In the genomic region with DNA sequence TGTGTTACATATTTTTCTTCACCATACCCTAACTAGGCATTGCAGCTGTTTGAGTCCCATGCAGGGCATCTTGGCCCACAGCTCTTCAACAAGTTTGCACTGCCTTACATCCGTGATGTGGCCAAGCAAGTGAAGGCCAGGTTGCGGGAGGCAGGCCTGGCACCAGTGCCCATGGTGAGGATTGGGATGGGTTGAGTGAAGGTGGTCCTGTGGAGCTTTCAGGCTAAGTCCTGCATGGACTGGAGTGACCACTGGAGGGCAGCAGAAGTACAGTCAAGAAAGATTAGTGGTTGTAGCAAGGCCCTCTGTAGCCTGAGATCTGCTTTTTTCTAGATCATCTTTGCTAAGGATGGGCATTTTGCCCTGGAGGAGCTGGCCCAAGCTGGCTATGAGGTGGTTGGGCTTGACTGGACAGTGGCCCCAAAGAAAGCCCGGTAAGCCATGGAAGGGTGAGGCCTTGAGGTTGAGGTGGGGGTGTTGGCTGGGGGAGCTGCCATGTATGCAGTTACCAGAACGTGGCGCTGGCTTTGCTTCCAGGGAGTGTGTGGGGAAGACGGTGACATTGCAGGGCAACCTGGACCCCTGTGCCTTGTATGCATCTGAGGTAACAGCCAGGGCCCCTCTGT, we compare ENCODE assay signal across 1 cellular context.
TF ChIP-seq lines count a peak whose summit lies in the region.

No MANE protein-coding gene starts in this region.

TF ChIP-seq in K562, 482 proteins besides CTCF, POLR2A, EP300 and RAD21 (continued from another document and continues in another):
- TF ChIP-seq, protein P1, sequence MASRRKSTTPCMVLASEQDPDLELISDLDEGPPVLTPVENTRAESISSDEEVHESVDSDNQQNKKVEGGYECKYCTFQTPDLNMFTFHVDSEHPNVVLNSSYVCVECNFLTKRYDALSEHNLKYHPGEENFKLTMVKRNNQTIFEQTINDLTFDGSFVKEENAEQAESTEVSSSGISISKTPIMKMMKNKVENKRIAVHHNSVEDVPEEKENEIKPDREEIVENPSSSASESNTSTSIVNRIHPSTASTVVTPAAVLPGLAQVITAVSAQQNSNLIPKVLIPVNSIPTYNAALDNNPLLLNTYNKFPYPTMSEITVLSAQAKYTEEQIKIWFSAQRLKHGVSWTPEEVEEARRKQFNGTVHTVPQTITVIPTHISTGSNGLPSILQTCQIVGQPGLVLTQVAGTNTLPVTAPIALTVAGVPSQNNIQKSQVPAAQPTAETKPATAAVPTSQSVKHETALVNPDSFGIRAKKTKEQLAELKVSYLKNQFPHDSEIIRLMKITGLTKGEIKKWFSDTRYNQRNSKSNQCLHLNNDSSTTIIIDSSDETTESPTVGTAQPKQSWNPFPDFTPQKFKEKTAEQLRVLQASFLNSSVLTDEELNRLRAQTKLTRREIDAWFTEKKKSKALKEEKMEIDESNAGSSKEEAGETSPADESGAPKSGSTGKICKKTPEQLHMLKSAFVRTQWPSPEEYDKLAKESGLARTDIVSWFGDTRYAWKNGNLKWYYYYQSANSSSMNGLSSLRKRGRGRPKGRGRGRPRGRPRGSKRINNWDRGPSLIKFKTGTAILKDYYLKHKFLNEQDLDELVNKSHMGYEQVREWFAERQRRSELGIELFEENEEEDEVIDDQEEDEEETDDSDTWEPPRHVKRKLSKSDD (conservative IDR thresholded peaks at IDR 0.05; ENCODE audit: low read length), result no peak
- TF ChIP-seq FOXJ3 (CRISPR knock-in tag; IDR thresholded peaks at IDR 0.05) (no peak), IFI16 (CRISPR knock-in tag; IDR thresholded peaks at IDR 0.05) (no peak), NFIC (IDR thresholded peaks at IDR 0.05) (no peak), ELK3 (CRISPR knock-in tag; IDR thresholded peaks at IDR 0.05) (no peak), RB1 (IDR thresholded peaks at IDR 0.05; ENCODE audit: low read depth) (peak; percentile 44; the same call in 1 of the 2 replicates), MCM2 (IDR thresholded peaks at IDR 0.05; ENCODE audit: low read depth) (no peak), DACH1 (IDR thresholded peaks at IDR 0.05; ENCODE audit: partially characterized antibody) (no peak), HMGXB4 (CRISPR knock-in tag; IDR thresholded peaks at IDR 0.05) (0 out of 2 replicates have a peak, but pooled peaks have one; percentile 17), TAF15 (IDR thresholded peaks at IDR 0.05; ENCODE audit: low read depth, low read length) (no peak), CHD2 (IDR thresholded peaks at IDR 0.05; ENCODE audit: low read depth, low read length) (no peak), CEBPG (CRISPR knock-in tag; IDR thresholded peaks at IDR 0.05) (no peak), CEBPG (tag; conservative IDR thresholded peaks at IDR 0.05 in 1 of 2, IDR thresholded peaks at IDR 0.05 in 1 of 2) (no peak), ELF2 (CRISPR knock-in tag; IDR thresholded peaks at IDR 0.05) (no peak), ZNF124 (CRISPR knock-in tag; IDR thresholded peaks at IDR 0.05) (no peak), ZNF766 (CRISPR knock-in tag; conservative IDR thresholded peaks at IDR 0.05) (no peak), ERF (CRISPR knock-in tag; IDR thresholded peaks at IDR 0.05) (0 out of 2 replicates have a peak, but pooled peaks have one; percentile 44), POLR2AphosphoS5 (IDR thresholded peaks at IDR 0.05; ENCODE audit: control insufficient read depth, insufficient read depth, low read depth, low read length) (peak; percentile 61; the same call in 1 of the 2 replicates), MCM3 (IDR thresholded peaks at IDR 0.05) (no peak), ZNF24 (IDR thresholded peaks at IDR 0.05) (no peak), TAF7 (tag; IDR thresholded peaks at IDR 0.05) (no peak), NUFIP1 (IDR thresholded peaks at IDR 0.05; ENCODE audit: partially characterized antibody) (no peak), RBM15 (IDR thresholded peaks at IDR 0.05; ENCODE audit: insufficient read depth, low read length) (no peak), ZC3H8 (IDR thresholded peaks at IDR 0.05) (peak; percentile 59; the same call in 1 of the 2 replicates), HSF4 (CRISPR knock-in tag; IDR thresholded peaks at IDR 0.05; ENCODE audit: borderline replicate concordance) (no peak), SMARCA5 (IDR thresholded peaks at IDR 0.05) (peak; percentile 79), NCOR1 (IDR thresholded peaks at IDR 0.05) (no peak), ZNF224 (CRISPR knock-in tag; IDR thresholded peaks at IDR 0.05) (no peak), EP400 (IDR thresholded peaks at IDR 0.05) (no peak; the same call in 1 of the 2 replicates), ZNF347 (CRISPR knock-in tag; IDR thresholded peaks at IDR 0.05; ENCODE audit: low read depth) (no peak), HDAC8 (tag; IDR thresholded peaks at IDR 0.05) (0 out of 2 replicates have a peak, but pooled peaks have one; percentile 19), ZNF449 (CRISPR knock-in tag; IDR thresholded peaks at IDR 0.05) (no peak), CBX5 (IDR thresholded peaks at IDR 0.05; ENCODE audit: borderline replicate concordance, low read depth) (no peak), BRCA1 (IDR thresholded peaks at IDR 0.05) (no peak), BRCA1 (CRISPR knock-in tag; IDR thresholded peaks at IDR 0.05) (no peak), RAD51 (IDR thresholded peaks at IDR 0.05; ENCODE audit: borderline replicate concordance, low read depth) (no peak; the same call in 1 of the 2 replicates), ZNF311 (CRISPR knock-in tag; IDR thresholded peaks at IDR 0.05) (no peak), SMAD3 (CRISPR knock-in tag; conservative IDR thresholded peaks at IDR 0.05) (peak; percentile 63; the same call in 1 of the 2 replicates), ZNF395 (CRISPR knock-in tag; IDR thresholded peaks at IDR 0.05) (no peak), ZNF324 (CRISPR knock-in tag; IDR thresholded peaks at IDR 0.05) (no peak), ZNF644 (tag; IDR thresholded peaks at IDR 0.05; ENCODE audit: low read depth) (no peak), ZNF583 (CRISPR knock-in tag; IDR thresholded peaks at IDR 0.05) (no peak), HES1 (IDR thresholded peaks at IDR 0.05; ENCODE audit: low read depth) (no peak), NBN (IDR thresholded peaks at IDR 0.05; ENCODE audit: low read depth) (peak; percentile 70; the same call in 1 of the 2 replicates), CEBPB (tag; IDR thresholded peaks at IDR 0.05) (no peak)
- TF ChIP-seq, protein P2, sequence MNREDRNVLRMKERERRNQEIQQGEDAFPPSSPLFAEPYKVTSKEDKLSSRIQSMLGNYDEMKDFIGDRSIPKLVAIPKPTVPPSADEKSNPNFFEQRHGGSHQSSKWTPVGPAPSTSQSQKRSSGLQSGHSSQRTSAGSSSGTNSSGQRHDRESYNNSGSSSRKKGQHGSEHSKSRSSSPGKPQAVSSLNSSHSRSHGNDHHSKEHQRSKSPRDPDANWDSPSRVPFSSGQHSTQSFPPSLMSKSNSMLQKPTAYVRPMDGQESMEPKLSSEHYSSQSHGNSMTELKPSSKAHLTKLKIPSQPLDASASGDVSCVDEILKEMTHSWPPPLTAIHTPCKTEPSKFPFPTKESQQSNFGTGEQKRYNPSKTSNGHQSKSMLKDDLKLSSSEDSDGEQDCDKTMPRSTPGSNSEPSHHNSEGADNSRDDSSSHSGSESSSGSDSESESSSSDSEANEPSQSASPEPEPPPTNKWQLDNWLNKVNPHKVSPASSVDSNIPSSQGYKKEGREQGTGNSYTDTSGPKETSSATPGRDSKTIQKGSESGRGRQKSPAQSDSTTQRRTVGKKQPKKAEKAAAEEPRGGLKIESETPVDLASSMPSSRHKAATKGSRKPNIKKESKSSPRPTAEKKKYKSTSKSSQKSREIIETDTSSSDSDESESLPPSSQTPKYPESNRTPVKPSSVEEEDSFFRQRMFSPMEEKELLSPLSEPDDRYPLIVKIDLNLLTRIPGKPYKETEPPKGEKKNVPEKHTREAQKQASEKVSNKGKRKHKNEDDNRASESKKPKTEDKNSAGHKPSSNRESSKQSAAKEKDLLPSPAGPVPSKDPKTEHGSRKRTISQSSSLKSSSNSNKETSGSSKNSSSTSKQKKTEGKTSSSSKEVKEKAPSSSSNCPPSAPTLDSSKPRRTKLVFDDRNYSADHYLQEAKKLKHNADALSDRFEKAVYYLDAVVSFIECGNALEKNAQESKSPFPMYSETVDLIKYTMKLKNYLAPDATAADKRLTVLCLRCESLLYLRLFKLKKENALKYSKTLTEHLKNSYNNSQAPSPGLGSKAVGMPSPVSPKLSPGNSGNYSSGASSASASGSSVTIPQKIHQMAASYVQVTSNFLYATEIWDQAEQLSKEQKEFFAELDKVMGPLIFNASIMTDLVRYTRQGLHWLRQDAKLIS (CRISPR knock-in tag; IDR thresholded peaks at IDR 0.05), result 0 out of 2 replicates have a peak, but pooled peaks have one; percentile 87
- TF ChIP-seq, protein P3, sequence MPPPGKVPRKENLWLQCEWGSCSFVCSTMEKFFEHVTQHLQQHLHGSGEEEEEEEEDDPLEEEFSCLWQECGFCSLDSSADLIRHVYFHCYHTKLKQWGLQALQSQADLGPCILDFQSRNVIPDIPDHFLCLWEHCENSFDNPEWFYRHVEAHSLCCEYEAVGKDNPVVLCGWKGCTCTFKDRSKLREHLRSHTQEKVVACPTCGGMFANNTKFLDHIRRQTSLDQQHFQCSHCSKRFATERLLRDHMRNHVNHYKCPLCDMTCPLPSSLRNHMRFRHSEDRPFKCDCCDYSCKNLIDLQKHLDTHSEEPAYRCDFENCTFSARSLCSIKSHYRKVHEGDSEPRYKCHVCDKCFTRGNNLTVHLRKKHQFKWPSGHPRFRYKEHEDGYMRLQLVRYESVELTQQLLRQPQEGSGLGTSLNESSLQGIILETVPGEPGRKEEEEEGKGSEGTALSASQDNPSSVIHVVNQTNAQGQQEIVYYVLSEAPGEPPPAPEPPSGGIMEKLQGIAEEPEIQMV (tag; conservative IDR thresholded peaks at IDR 0.05; ENCODE audit: low read depth), result no peak
- TF ChIP-seq, protein P4, sequence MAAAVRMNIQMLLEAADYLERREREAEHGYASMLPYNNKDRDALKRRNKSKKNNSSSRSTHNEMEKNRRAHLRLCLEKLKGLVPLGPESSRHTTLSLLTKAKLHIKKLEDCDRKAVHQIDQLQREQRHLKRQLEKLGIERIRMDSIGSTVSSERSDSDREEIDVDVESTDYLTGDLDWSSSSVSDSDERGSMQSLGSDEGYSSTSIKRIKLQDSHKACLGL (CRISPR knock-in tag; IDR thresholded peaks at IDR 0.05; ENCODE audit: borderline replicate concordance, poor library complexity, severe bottlenecking), result no peak
- TF ChIP-seq, protein P5, sequence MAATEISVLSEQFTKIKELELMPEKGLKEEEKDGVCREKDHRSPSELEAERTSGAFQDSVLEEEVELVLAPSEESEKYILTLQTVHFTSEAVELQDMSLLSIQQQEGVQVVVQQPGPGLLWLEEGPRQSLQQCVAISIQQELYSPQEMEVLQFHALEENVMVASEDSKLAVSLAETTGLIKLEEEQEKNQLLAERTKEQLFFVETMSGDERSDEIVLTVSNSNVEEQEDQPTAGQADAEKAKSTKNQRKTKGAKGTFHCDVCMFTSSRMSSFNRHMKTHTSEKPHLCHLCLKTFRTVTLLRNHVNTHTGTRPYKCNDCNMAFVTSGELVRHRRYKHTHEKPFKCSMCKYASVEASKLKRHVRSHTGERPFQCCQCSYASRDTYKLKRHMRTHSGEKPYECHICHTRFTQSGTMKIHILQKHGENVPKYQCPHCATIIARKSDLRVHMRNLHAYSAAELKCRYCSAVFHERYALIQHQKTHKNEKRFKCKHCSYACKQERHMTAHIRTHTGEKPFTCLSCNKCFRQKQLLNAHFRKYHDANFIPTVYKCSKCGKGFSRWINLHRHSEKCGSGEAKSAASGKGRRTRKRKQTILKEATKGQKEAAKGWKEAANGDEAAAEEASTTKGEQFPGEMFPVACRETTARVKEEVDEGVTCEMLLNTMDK (IDR thresholded peaks at IDR 0.05; ENCODE audit: borderline replicate concordance, insufficient read depth, low read depth, low read length, poor library complexity, severe bottlenecking), result no peak
